In genomic region chr4:107757293-107757692, GRCh38 we compare ENCODE assay signal across 21 cellular contexts. TPM values are rescaled to one million over a fixed set of nuclear protein-coding genes. Genes with fewer than 3 reads are reported as not detected.
DNase-seq lines count a peak whose midpoint lies in the region; FAIRE-seq and TF ChIP-seq lines count a peak whose summit lies in the region.
"Had no signal": no experiment of that assay in that cellular context is flagged by ENCODE, and none has a peak within 500 bp of the region (broad histone marks: within the 10 kb centered on the region; RNA-seq: fewer than 3 reads in every experiment).

No MANE protein-coding gene starts in this region.

- dilution Hi-C loops in keratinocyte (cut with MboI; ENCODE audit: extremely low pct_ligation_motif_present, low sequenced_read_pairs), result loop anchor here (25.0 kb wide), 1 partner anchor 155 kb away; no protein-coding TSS in a partner anchor

- H4K20me1 ChIP-seq in Loucy (ENCODE audit: insufficient read depth, low read length, poor library complexity, severe bottlenecking) (no peaks in the 10 kb centered on the region), keratinocyte (ENCODE audit: control insufficient read depth, extremely low read depth, insufficient read depth, low read length) (no peaks in the 10 kb centered on the region), Karpas-422 (ENCODE audit: insufficient read depth, low read depth, low read length) (no peaks in the 10 kb centered on the region)
- H4K20me1 ChIP-seq: BLaER1 treated with 17β-estradiol and CSF1 and Interleukin-3, amounts not matched to agents 10 nM and 100 nM had no signal

- H3K4me3 ChIP-seq in Loucy (ENCODE audit: low read length, poor library complexity, severe bottlenecking) (no peak overlapping the region), keratinocyte (ENCODE audit: control insufficient read depth in 2 of 3, extremely low read depth in 1 of 3, insufficient read depth in 2 of 3, low read depth in 1 of 3, low read length in 3 of 3) (no peak overlapping the region), Karpas-422 (ENCODE audit: low read length) (no peak overlapping the region)
- H3K4me3 ChIP-seq: BLaER1 treated with 17β-estradiol and CSF1 and Interleukin-3, amounts not matched to agents 10 nM and 100 nM had no signal

- H3K9ac ChIP-seq in Loucy (ENCODE audit: low read depth, low read length, poor library complexity, severe bottlenecking), result no peak overlapping the region
- H3K9ac ChIP-seq in keratinocyte (ENCODE audit: control insufficient read depth, extremely low read depth, insufficient read depth, low read length), result no peak overlapping the region
- no peak overlapping the region for H3K9ac ChIP-seq in Karpas-422 (ENCODE audit: low read length)
- H3K9ac ChIP-seq: BLaER1 treated with 17β-estradiol and CSF1 and Interleukin-3, amounts not matched to agents 10 nM and 100 nM; SK-N-SH had no signal

- no peaks in the 10 kb centered on the region for H3K9me1 ChIP-seq in keratinocyte (ENCODE audit: control insufficient read depth, extremely low read depth, insufficient read depth, low read length)

- H3K27ac ChIP-seq in keratinocyte (ENCODE audit: control insufficient read depth, insufficient read depth, low read length) (no peak overlapping the region), Karpas-422 (ENCODE audit: low read length) (no peak overlapping the region)

- DNase-seq in NOMO-1 treated with DMSO at 0.1 percent for 48 hours (lab: John Stamatoyannopoulos, UW; ENCODE audit: unreplicated experiment) (peak; percentile 13), NOMO-1 treated with dmso at 0.1 percent for 144 hours (lab: John Stamatoyannopoulos, UW; ENCODE audit: unreplicated experiment) (no peak), keratinocyte (ENCODE audit: low read depth, low spot score) (no peak), Karpas-422 (no peak), HuH-7 (ENCODE audit: low spot score) (no peak)
- no peak for DNase-seq in activated effector memory CD4-positive, alpha-beta T cell treated with Interleukin-2 at 50 U/mL for 16 hours
- DNase-seq in stimulated activated naive CD4-positive, alpha-beta T cell (lab: John Stamatoyannopoulos, UW), result no peak
- DNase-seq: 8988T; Caco-2; CD8-positive, alpha-beta T cell; GDM1; NCI-H1105; NCI-H1436 treated with DMSO at 0.1 percent for 48 hours; NCI-H187 treated with DMSO at 0.1 percent for 48 hours had no signal

- H3K9me2 ChIP-seq in Loucy (replicated peaks; ENCODE audit: low read depth, low read length), result no peaks in the 10 kb centered on the region
- no peaks in the 10 kb centered on the region for H3K9me2 ChIP-seq in Karpas-422 (replicated peaks; ENCODE audit: insufficient read depth, low read length)
- H3K9me2 ChIP-seq: SK-N-SH had no signal

- H3K9me3 ChIP-seq in Loucy (ENCODE audit: insufficient read depth, low read depth, low read length), result no peaks in the 10 kb centered on the region
- no peaks in the 10 kb centered on the region for H3K9me3 ChIP-seq in keratinocyte (ENCODE audit: control insufficient read depth, low read depth, low read length)
- H3K9me3 ChIP-seq in Karpas-422 (ENCODE audit: low read length), result no peaks in the 10 kb centered on the region
- H3K9me3 ChIP-seq: Caco-2, SK-N-SH had no signal

- no peaks in the 10 kb centered on the region for H3F3A ChIP-seq in Loucy (ENCODE audit: low read depth)

- H3K27me3 ChIP-seq in Loucy (ENCODE audit: insufficient read depth, low read length, poor library complexity, severe bottlenecking) (peaks cover 8% of the 10 kb centered on the region), keratinocyte (ENCODE audit: control insufficient read depth, extremely low read depth, insufficient read depth, low read length) (no peaks in the 10 kb centered on the region), Karpas-422 (ENCODE audit: low read length) (no peaks in the 10 kb centered on the region)
- H3K27me3 ChIP-seq: BLaER1 treated with 17β-estradiol and CSF1 and Interleukin-3, amounts not matched to agents 10 nM and 100 nM had no signal

- no peaks in the 10 kb centered on the region for H3K4me1 ChIP-seq in Loucy (ENCODE audit: insufficient read depth, low read length, poor library complexity, severe bottlenecking)
- no peaks in the 10 kb centered on the region for H3K4me1 ChIP-seq in keratinocyte (ENCODE audit: control insufficient read depth, extremely low read depth, insufficient read depth, low read length)
- H3K4me1 ChIP-seq in Karpas-422 (ENCODE audit: low read length), result no peaks in the 10 kb centered on the region
- H3K4me1 ChIP-seq: Caco-2 had no signal

- H3K4me2 ChIP-seq in Loucy (ENCODE audit: low read depth, low read length, poor library complexity, severe bottlenecking) (no peak overlapping the region), keratinocyte (ENCODE audit: control insufficient read depth, extremely low read depth, insufficient read depth, low read depth, low read length) (no peak overlapping the region), Karpas-422 (ENCODE audit: low read depth, low read length, poor library complexity, severe bottlenecking) (no peak overlapping the region)
- H3K4me2 ChIP-seq: SK-N-SH had no signal

- FAIRE-seq in keratinocyte (lab: Jason Lieb, UNC), result peak; percentile 58
- FAIRE-seq: GM12892, GM19239, H54, HTR-8/SVneo had no signal

- peak overlapping the region; percentile 48; the same call in 1 of the 2 replicates for H2AFZ ChIP-seq in Loucy (ENCODE audit: low read length)
- no peak overlapping the region for H2AFZ ChIP-seq in keratinocyte (ENCODE audit: control insufficient read depth, low read length)
- no peak overlapping the region for H2AFZ ChIP-seq in Karpas-422 (ENCODE audit: low read length)

- TF ChIP-seq CTCF in Loucy (conservative IDR thresholded peaks at IDR 0.05; ENCODE audit: low read length) (no peak), keratinocyte (optimal IDR thresholded peaks at IDR 0.05 in 1 of 3, IDR thresholded peaks at IDR 0.05 in 1 of 3, conservative IDR thresholded peaks at IDR 0.05 in 1 of 3; ENCODE audit: extremely low read depth in 1 of 3, insufficient read depth in 2 of 3, low read length in 3 of 3) (no peak)

- H3K36me3 ChIP-seq in Loucy (ENCODE audit: insufficient read depth, low read length) (no peaks in the 10 kb centered on the region), keratinocyte (ENCODE audit: control insufficient read depth in 2 of 2, extremely low read depth in 1 of 2, insufficient read depth in 2 of 2, low read length in 2 of 2) (no peaks in the 10 kb centered on the region), Karpas-422 (ENCODE audit: insufficient read depth, low read length) (no peaks in the 10 kb centered on the region)
- H3K36me3 ChIP-seq: BLaER1 treated with 17β-estradiol and CSF1 and Interleukin-3, amounts not matched to agents 10 nM and 100 nM had no signal

- no peaks in the 10 kb centered on the region for H3K79me2 ChIP-seq in Loucy (ENCODE audit: insufficient read depth, low read length)
- no peaks in the 10 kb centered on the region for H3K79me2 ChIP-seq in keratinocyte (ENCODE audit: control insufficient read depth, insufficient read depth, low read length)
- no peaks in the 10 kb centered on the region for H3K79me2 ChIP-seq in Karpas-422 (ENCODE audit: low read length)

RNA-seq across cellular contexts. Expression of gene PAPSS1, which starts 37.3 kb away (rescaled TPM):
- 87.0 to 95.2 TPM (median 91.9 TPM) in 3 replicates for polyA plus RNA-seq in keratinocyte
- polyA plus RNA-seq in keratinocyte (2011; ENCODE audit: low read depth), result 45.9 TPM
- 63.4 and 83.0 TPM in 2 replicates for polyA plus RNA-seq in keratinocyte (2011; cell fraction: cytosol; rRNA removed)
- polyA plus RNA-seq in keratinocyte (2011; cell fraction: nucleus; rRNA removed), result 83.2 and 96.4 TPM in 2 replicates
- 30.3 and 60.7 TPM in 2 replicates for polyA plus RNA-seq in keratinocyte (2012; ENCODE audit: low replicate concordance)
- 33.0 to 111 TPM (median 86.9 TPM) in 3 replicates for polyA minus RNA-seq in keratinocyte
- 56.8 TPM for polyA minus RNA-seq in keratinocyte (2011; cell fraction: cytosol; rRNA and poly(A)+ RNA removed)
- polyA minus RNA-seq in keratinocyte (2011; cell fraction: nucleus; rRNA and poly(A)+ RNA removed), result 49.4 and 76.5 TPM in 2 replicates
- 55.3 and 73.1 TPM in 2 replicates for total RNA-seq in Karpas-422 (2014; rRNA removed; shearing (Covaris generic); ENCODE audit: low replicate concordance)
